ENCODE assay signal across 8 cellular contexts in the genomic region with DNA sequence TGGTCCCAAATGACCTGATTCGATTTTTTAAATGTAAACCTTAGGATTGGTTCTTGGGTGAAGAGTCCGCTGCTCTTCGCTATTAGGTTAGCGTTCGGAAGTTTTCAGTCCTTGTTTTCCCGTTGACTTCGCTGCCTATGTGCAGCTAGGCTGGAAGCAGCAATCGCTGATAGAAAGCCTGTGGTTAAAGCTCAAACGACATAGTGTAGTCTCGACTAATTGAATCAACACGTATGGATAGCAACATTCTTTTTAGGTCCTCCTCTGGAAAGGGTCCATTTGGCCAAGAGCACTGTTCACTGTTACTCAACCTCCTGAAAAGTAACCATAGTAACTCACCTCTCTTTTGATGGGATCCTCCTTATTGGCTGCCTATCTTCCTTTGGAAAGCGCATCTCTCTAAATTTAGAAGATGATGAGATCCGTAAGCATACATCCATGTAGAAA.
A peak's percentile ranks its signal among the peaks of the same experiment; 100 is the strongest.
DNase-seq lines count a peak whose midpoint lies in the region; ATAC-seq and TF ChIP-seq lines count a peak whose summit lies in the region.

No MANE protein-coding gene starts in this region.

- no peaks in the 10 kb centered on the region for H3K79me2 ChIP-seq in OCI-LY1 (ENCODE audit: insufficient read depth, low read length)

- H3F3A ChIP-seq in OCI-LY1 (ENCODE audit: insufficient read depth, low read length) = no peaks in the 10 kb centered on the region

- H3K9me3 ChIP-seq in OCI-LY1 (ENCODE audit: low read length) = no peaks in the 10 kb centered on the region
- no peaks in the 10 kb centered on the region for H3K9me3 ChIP-seq in gastrocnemius medialis

- TF ChIP-seq POLR2A in gastrocnemius medialis (IDR thresholded peaks at IDR 0.05) = no peak

- H3K9ac ChIP-seq in OCI-LY1 (ENCODE audit: low read length) = no peak overlapping the region

- peak overlapping the region; percentile 63 for H3K4me2 ChIP-seq in OCI-LY1 (ENCODE audit: low read length)

- no peak for TF ChIP-seq CTCF in OCI-LY1 (IDR thresholded peaks at IDR 0.05; ENCODE audit: low read length)
- no peak for TF ChIP-seq CTCF in gastrocnemius medialis (IDR thresholded peaks at IDR 0.05 in 4 of 5, conservative IDR thresholded peaks at IDR 0.05 in 1 of 5)

- no peaks in the 10 kb centered on the region for H4K20me1 ChIP-seq in OCI-LY1 (ENCODE audit: insufficient read depth, low read length)

- H3K27me3 ChIP-seq in OCI-LY1 (ENCODE audit: insufficient read depth, low read length) (no peaks in the 10 kb centered on the region), gastrocnemius medialis (peaks cover 20 to 54% (median 43%) of the 10 kb centered on the region in 3 donors)

- intact Hi-C loops in left cardiac atrium (cut with DNase I) (no loop called here), gastrocnemius medialis (cut with DNase I; ENCODE audit: low total_unique reads) (no loop called here)

- in situ Hi-C loops in gastrocnemius medialis (cut with MboI; ENCODE audit: low sequenced_read_pairs in 4 of 4) = no loop called here

- H3K36me3 ChIP-seq in OCI-LY1 (ENCODE audit: insufficient read depth, low read length) = no peaks in the 10 kb centered on the region
- H3K36me3 ChIP-seq in gastrocnemius medialis = no peaks in the 10 kb centered on the region

- H3K27ac ChIP-seq in OCI-LY1 (ENCODE audit: low read depth, low read length, poor library complexity, severe bottlenecking) (no peak overlapping the region), gastrocnemius medialis (no peak overlapping the region)

- no peaks in the 10 kb centered on the region for H3K9me2 ChIP-seq in OCI-LY1 (ENCODE audit: low read depth, low read length)

- peak; percentile 60 for DNase-seq in NCI-H1092 treated with DMSO at 0.1 percent for 48 hours (lab: John Stamatoyannopoulos, UW)
- DNase-seq in NCI-H1092 (lab: John Stamatoyannopoulos, UW) = no peak
- no peak for DNase-seq in left cardiac atrium
- no peak for DNase-seq in gastrocnemius medialis
- no peak for DNase-seq in H4 (ENCODE audit: low spot score)
- no peak for DNase-seq in stimulated activated CD4-positive, alpha-beta T cell treated with anti-CD3 and anti-CD28 coated beads, Interleukin-4, amount 100 ng/mL, for 24 hours
- no peak for DNase-seq in NCI-H446 treated with DMSO at 0.1 percent for 48 hours (lab: John Stamatoyannopoulos, UW)

- H3K4me1 ChIP-seq in OCI-LY1 (ENCODE audit: insufficient read depth, low read length, severe bottlenecking) (peaks cover 12% of the 10 kb centered on the region), gastrocnemius medialis (peaks cover 0 to 6% of the 10 kb centered on the region in 2 donors)

- H2AFZ ChIP-seq in OCI-LY1 (ENCODE audit: low read length) = no peak overlapping the region

- ATAC-seq in left cardiac atrium (peak; percentile 14 to 32), gastrocnemius medialis (no peak)

- peak overlapping the region; percentile 48 for H3K4me3 ChIP-seq in OCI-LY1 (ENCODE audit: low read depth, low read length, poor library complexity, severe bottlenecking)
- peak overlapping the region in 3 of 4 donors; percentile 29 to 39 (median 37) for H3K4me3 ChIP-seq in gastrocnemius medialis

Comparison
In these comparisons a context has a peak if more than half of its experiments do, and no peak if none do; other contexts are left out.
1. ATAC-seq: peak in left cardiac atrium (2 of 2); none in gastrocnemius medialis (0 of 2).